8 cellular contexts compared by ENCODE assay signal in genomic region chr5:36241636-36242533, GRCh38. TPM values are rescaled to one million over a fixed set of nuclear protein-coding genes. Genes with fewer than 3 reads are reported as not detected.
A peak's percentile ranks its signal among the peaks of the same experiment; 100 is the strongest.
DNase-seq lines count a peak whose midpoint lies in the region; ATAC-seq and TF ChIP-seq lines count a peak whose summit lies in the region.

TSS of gene NADK2 (minus strand) at chr5:36241925. CDS start at chr5:36241798, 127 bp downstream.

- TF ChIP-seq CTCF in spleen (IDR thresholded peaks at IDR 0.05 in 8 of 11, conservative IDR thresholded peaks at IDR 0.05 in 3 of 11) = peak; percentile 48 to 92 (median 82)

- DNase-seq in AG20443 (ENCODE audit: low spot score) (peak; percentile 97), NCI-H345 treated with DMSO at 0.1 percent for 48 hours (lab: John Stamatoyannopoulos, UW; ENCODE audit: unreplicated experiment) (peak; percentile 78), inferior parietal cortex (ENCODE audit: extremely low spot score) (peak; percentile 97), spleen (peak; percentile 97)
- DNase-seq in activated CD4-positive, CD25-positive, alpha-beta regulatory T cell (lab: John Stamatoyannopoulos, UW) = peak; percentile 83 to 87 (median 86)
- DNase-seq in central memory CD4-positive, alpha-beta T cell = peak; percentile 96

- H3K27me3 ChIP-seq in spleen (replicated peaks in 1 of 7) = no peaks in the 10 kb centered on the region

- 0 to 1% (median 0%) methylated on average over 46 to 99 of the region's 99 CpGs for WGBS in spleen, 5 donors

- peak in 2 of 3 donors; percentile 60 to 90 for TF ChIP-seq POLR2A in spleen (IDR thresholded peaks at IDR 0.05)

- no peaks in the 10 kb centered on the region for H3K9me3 ChIP-seq in spleen

- peak within 1 kb of the TSS; percentile 57 to 82 (median 72) for H3K4me3 ChIP-seq in spleen

- H3K27ac ChIP-seq in spleen = peak within 1 kb of the TSS; percentile 93 to 98 (median 96)

- intact Hi-C loops in spleen (cut with DNase I; ENCODE audit: low total_unique reads) = no loop called here

- peaks cover 13 to 52% (median 47%) of the 10 kb centered on the region in 6 donors for H3K4me1 ChIP-seq in spleen

- peak; percentile 88 for ATAC-seq in GM19025 (IDR thresholded peaks at IDR 0.05; ENCODE audit: low read depth, unreplicated experiment)
- peak; percentile 94 for ATAC-seq in HG03342 (IDR thresholded peaks at IDR 0.05; ENCODE audit: unreplicated experiment)

- H3K36me3 ChIP-seq in spleen = no peaks in the 10 kb centered on the region

RNA-seq across cellular contexts. Expression of gene NADK2, which starts in this region (rescaled TPM):
- 10 to 100 TPM; 14.7 to 21.8 (median 18.5) TPM for total RNA-seq in spleen
- polyA plus RNA-seq in spleen = 1 to 10 TPM; 5.3 to 7.3 (median 5.5) TPM

Comparison
In these comparisons a context has a peak if more than half of its experiments do, and no peak if none do; other contexts are left out.
1. Peak in every context shown above with its lines: DNase-seq, ATAC-seq, H3K4me3 ChIP-seq and H3K27ac ChIP-seq.